In genomic region chr20:11708223-11708622, GRCh38 we compare ENCODE assay signal across 7 cellular contexts.
DNase-seq lines count a peak whose midpoint lies in the region; ATAC-seq, FAIRE-seq and TF ChIP-seq lines count a peak whose summit lies in the region.
"Not testable (repeated sequence)": the region's sequence is repeated elsewhere in the genome, so short reads cannot be mapped to it uniquely, and the experiment has no call there.

No MANE protein-coding gene starts in this region.

- H3K9me3 ChIP-seq in BLaER1: peaks cover 24% of the 10 kb centered on the region
- H3K9me3 ChIP-seq in HepG2 (ENCODE audit: low read length); trophoblast cell (ENCODE audit: insufficient read depth, low read depth, low read length): not testable (repeated sequence)

- peak overlapping the region; percentile 68 for H3K4me2 ChIP-seq in BLaER1
- H3K4me2 ChIP-seq in HepG2 (ENCODE audit: low read depth, low read length): peak overlapping the region; percentile 46
- not testable (repeated sequence) for H3K4me2 ChIP-seq in trophoblast cell (ENCODE audit: low read length)

- H4K91ac ChIP-seq in trophoblast cell (ENCODE audit: low read depth, low read length): not testable (repeated sequence)

- not testable (repeated sequence) for H3K27me3 ChIP-seq in BLaER1; kidney epithelial cell (ENCODE audit: control insufficient read depth, insufficient read depth, low read length); HepG2 (ENCODE audit: control insufficient read depth in 1 of 2, insufficient read depth in 2 of 2, low read length in 2 of 2); trophoblast cell (ENCODE audit: insufficient read depth, low read length)

- H2BK12ac ChIP-seq in trophoblast cell (ENCODE audit: low read length): not testable (repeated sequence)

- not testable (repeated sequence) for TF ChIP-seq EP300 in HepG2 (IDR thresholded peaks at IDR 0.05; ENCODE audit: low read depth in 2 of 2, low read length in 2 of 2); HepG2 (CRISPR knock-in tag; IDR thresholded peaks at IDR 0.05; ENCODE audit: borderline replicate concordance)

- not testable (repeated sequence) for H2AK5ac ChIP-seq in trophoblast cell (ENCODE audit: low read length)

- TF ChIP-seq RAD21 in HepG2 (CRISPR knock-in tag; IDR thresholded peaks at IDR 0.05): not testable (repeated sequence)

- not testable (repeated sequence) for H3K79me2 ChIP-seq in HepG2 (ENCODE audit: insufficient read depth, low read length); trophoblast cell (ENCODE audit: control insufficient read depth, insufficient read depth, low read length, poor library complexity)

- POLR2A ChIA-PET in HepG2 (lab: Yijun Ruan, JAX): not testable (repeated sequence)

- 19% methylated on average over 9 of the region's 9 CpGs for WGBS in HepG2 (ENCODE audit: low lambda C conversion rate)
- WGBS in trophoblast cell (ENCODE audit: extremely low coverage, insufficient coverage, insufficient read length): no CpG with 5 or more reads among the region's 9 CpGs

- not testable (repeated sequence) for H3K14ac ChIP-seq in trophoblast cell (ENCODE audit: low read length)

- H2AFZ ChIP-seq in HepG2 (ENCODE audit: low read length); trophoblast cell (ENCODE audit: insufficient read depth, low read length, poor library complexity): not testable (repeated sequence)

- not testable (repeated sequence) for TF ChIP-seq POLR2A in HepG2 (IDR thresholded peaks at IDR 0.05; ENCODE audit: insufficient read depth in 1 of 2, low read depth in 2 of 2, low read length in 2 of 2)

- H3K4me1 ChIP-seq in BLaER1: peaks cover 41% of the 10 kb centered on the region
- not testable (repeated sequence) for H3K4me1 ChIP-seq in HepG2 (ENCODE audit: insufficient read depth, low read length); trophoblast cell (ENCODE audit: control insufficient read depth in 1 of 2, insufficient read depth in 2 of 2, low read length in 2 of 2)

- FAIRE-seq in HepG2 (lab: Jason Lieb, UNC): not testable (repeated sequence)

- H3K36me3 ChIP-seq in BLaER1; kidney epithelial cell (ENCODE audit: control insufficient read depth, insufficient read depth, low read length); HepG2 (replicated peaks in 1 of 2; ENCODE audit: control insufficient read depth in 1 of 2, insufficient read depth in 2 of 2, low read length in 2 of 2); trophoblast cell (ENCODE audit: control insufficient read depth in 1 of 2, insufficient read depth in 2 of 2, low read length in 2 of 2): not testable (repeated sequence)

- DNase-seq in Caki2 (ENCODE audit: low read depth): peak; percentile 22
- DNase-seq in epithelial cell of proximal tubule (ENCODE audit: low read depth): peak; percentile 52
- peak; percentile 52 for DNase-seq in kidney epithelial cell (ENCODE audit: low read depth)
- peak; percentile 11 for DNase-seq in HepG2 (ENCODE audit: low spot score)
- peak; percentile 22 to 57 for DNase-seq in trophoblast cell
- DNase-seq in renal cortical epithelial cell (ENCODE audit: low read depth): peak; percentile 91

- H2BK5ac ChIP-seq in trophoblast cell (ENCODE audit: low read depth, low read length, poor library complexity): not testable (repeated sequence)

- H3K23ac ChIP-seq in trophoblast cell (ENCODE audit: low read length): not testable (repeated sequence)

- H2BK120ac ChIP-seq in trophoblast cell (ENCODE audit: insufficient read depth, low read length, poor library complexity): peak overlapping the region; percentile 53

- intact Hi-C loops in HepG2 (cut with micrococcal nuclease; ENCODE audit: unreplicated experiment): not testable (repeated sequence)

- H3K27ac ChIP-seq in BLaER1: peak overlapping the region; percentile 22; the same call in 1 of the 2 replicates
- not testable (repeated sequence) for H3K27ac ChIP-seq in HepG2 (ENCODE audit: extremely low read length, insufficient read depth, low read length)
- peak overlapping the region; percentile 78 for H3K27ac ChIP-seq in trophoblast cell (ENCODE audit: low read depth, low read length)

- TF ChIP-seq CTCF in epithelial cell of proximal tubule (conservative IDR thresholded peaks at IDR 0.05; ENCODE audit: low read depth, low read length); kidney epithelial cell (IDR thresholded peaks at IDR 0.05; ENCODE audit: insufficient read depth, low read length, poor library complexity, severe bottlenecking); HepG2 (CRISPR knock-in tag; IDR thresholded peaks at IDR 0.05): not testable (repeated sequence)

- not testable (repeated sequence) for ATAC-seq in HepG2

- H3K9ac ChIP-seq in BLaER1; HepG2 (ENCODE audit: insufficient read depth, low read depth, low read length); trophoblast cell (ENCODE audit: low read length): not testable (repeated sequence)

- in situ Hi-C loops in Caki2 (cut with HindIII; ENCODE audit: low pct_unique_long_range_greater_than_20kb, low sequenced_read_pairs); HepG2 (cut with HindIII; ENCODE audit: extremely low pct_ligation_motif_present, low pct_unique_long_range_greater_than_20kb): not testable (repeated sequence)

- H3K18ac ChIP-seq in trophoblast cell (ENCODE audit: low read length): not testable (repeated sequence)

- not testable (repeated sequence) for H4K12ac ChIP-seq in trophoblast cell (ENCODE audit: low read depth, low read length)

- not testable (repeated sequence) for H3K79me1 ChIP-seq in trophoblast cell (ENCODE audit: low read length)

- BruUV-seq in HepG2 (replicated peaks; lab: Mats Ljungman, UMichigan): not testable (repeated sequence)

- H3K4ac ChIP-seq in trophoblast cell (ENCODE audit: low read depth, low read length): not testable (repeated sequence)

- CTCF ChIA-PET in HepG2 (lab: Yijun Ruan, JAX; ENCODE audit: low intra/inter-chr PET ratio, low total read pairs): not testable (repeated sequence)

- not testable (repeated sequence) for H3K4me3 ChIP-seq in BLaER1; epithelial cell of proximal tubule (ENCODE audit: low read depth, low read length); kidney epithelial cell (ENCODE audit: low read depth, low read length); HepG2 (replicated peaks in 1 of 3; ENCODE audit: insufficient read depth in 1 of 3, low read depth in 2 of 3, low read length in 3 of 3); trophoblast cell (ENCODE audit: low read depth, low read length)

- H4K8ac ChIP-seq in trophoblast cell (ENCODE audit: low read depth, low read length): peak overlapping the region; percentile 23

- not testable (repeated sequence) for H4K20me1 ChIP-seq in BLaER1; HepG2 (ENCODE audit: insufficient read depth, low read length)

TF ChIP-seq in HepG2, 621 proteins besides CTCF, POLR2A, EP300 and RAD21 (continues in another document):
- 0 out of 2 replicates have a peak, but pooled peaks have one; percentile 32 for TF ChIP-seq ELF3 (CRISPR knock-in tag; IDR thresholded peaks at IDR 0.05)
- TF ChIP-seq ATF1 (CRISPR knock-in tag; IDR thresholded peaks at IDR 0.05): 0 out of 2 replicates have a peak, but pooled peaks have one; percentile 34
- TF ChIP-seq FOXA3 (CRISPR knock-in tag; IDR thresholded peaks at IDR 0.05): peak; percentile 30; the same call in 1 of the 2 replicates
- peak; percentile 36; the same call in 1 of the 2 replicates for TF ChIP-seq FOXO1 (CRISPR knock-in tag; IDR thresholded peaks at IDR 0.05)
- peak; percentile 70; the same call in 1 of the 2 replicates for TF ChIP-seq SOX5 (CRISPR knock-in tag; IDR thresholded peaks at IDR 0.05; ENCODE audit: borderline replicate concordance)
- TF ChIP-seq, protein P1, sequence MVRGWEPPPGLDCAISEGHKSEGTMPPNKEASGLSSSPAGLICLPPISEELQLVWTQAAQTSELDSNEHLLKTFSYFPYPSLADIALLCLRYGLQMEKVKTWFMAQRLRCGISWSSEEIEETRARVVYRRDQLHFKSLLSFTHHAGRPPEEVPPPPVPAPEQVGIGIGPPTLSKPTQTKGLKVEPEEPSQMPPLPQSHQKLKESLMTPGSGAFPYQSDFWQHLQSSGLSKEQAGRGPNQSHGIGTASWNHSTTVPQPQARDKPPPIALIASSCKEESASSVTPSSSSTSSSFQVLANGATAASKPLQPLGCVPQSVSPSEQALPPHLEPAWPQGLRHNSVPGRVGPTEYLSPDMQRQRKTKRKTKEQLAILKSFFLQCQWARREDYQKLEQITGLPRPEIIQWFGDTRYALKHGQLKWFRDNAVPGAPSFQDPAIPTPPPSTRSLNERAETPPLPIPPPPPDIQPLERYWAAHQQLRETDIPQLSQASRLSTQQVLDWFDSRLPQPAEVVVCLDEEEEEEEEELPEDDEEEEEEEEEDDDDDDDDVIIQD (CRISPR knock-in tag; IDR thresholded peaks at IDR 0.05; ENCODE audit: low read depth): peak; percentile 85; the same call in 1 of the 2 replicates
- peak; percentile 50; the same call in 1 of the 2 replicates for TF ChIP-seq ZFX (CRISPR knock-in tag; IDR thresholded peaks at IDR 0.05; ENCODE audit: low read depth)
- not testable (repeated sequence) for TF ChIP-seq NR2F6 (IDR thresholded peaks at IDR 0.05)
- 0 out of 2 replicates have a peak, but pooled peaks have one; percentile 25 for TF ChIP-seq NR2F6 (CRISPR knock-in tag; IDR thresholded peaks at IDR 0.05)
- peak; percentile 58 for TF ChIP-seq CEBPG (CRISPR knock-in tag; IDR thresholded peaks at IDR 0.05)
- TF ChIP-seq, protein P2, sequence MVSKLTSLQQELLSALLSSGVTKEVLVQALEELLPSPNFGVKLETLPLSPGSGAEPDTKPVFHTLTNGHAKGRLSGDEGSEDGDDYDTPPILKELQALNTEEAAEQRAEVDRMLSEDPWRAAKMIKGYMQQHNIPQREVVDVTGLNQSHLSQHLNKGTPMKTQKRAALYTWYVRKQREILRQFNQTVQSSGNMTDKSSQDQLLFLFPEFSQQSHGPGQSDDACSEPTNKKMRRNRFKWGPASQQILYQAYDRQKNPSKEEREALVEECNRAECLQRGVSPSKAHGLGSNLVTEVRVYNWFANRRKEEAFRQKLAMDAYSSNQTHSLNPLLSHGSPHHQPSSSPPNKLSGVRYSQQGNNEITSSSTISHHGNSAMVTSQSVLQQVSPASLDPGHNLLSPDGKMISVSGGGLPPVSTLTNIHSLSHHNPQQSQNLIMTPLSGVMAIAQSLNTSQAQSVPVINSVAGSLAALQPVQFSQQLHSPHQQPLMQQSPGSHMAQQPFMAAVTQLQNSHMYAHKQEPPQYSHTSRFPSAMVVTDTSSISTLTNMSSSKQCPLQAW (CRISPR knock-in tag; IDR thresholded peaks at IDR 0.05): peak; percentile 40; the same call in 1 of the 2 replicates
- TF ChIP-seq TEAD3 (CRISPR knock-in tag; optimal IDR thresholded peaks at IDR 0.05; ENCODE audit: borderline replicate concordance): peak; percentile 48

Comparison
In these comparisons a context has a peak if more than half of its experiments do, and no peak if none do; other contexts are left out.
1. DNase-seq: peak in every context shown above with its lines; median percentile 91 in renal cortical epithelial cell; 52 in epithelial cell of proximal tubule; 52 in kidney epithelial cell; 40 in trophoblast cell; 22 in Caki2; 11 in HepG2.